Comparison of ENCODE assay signal across 1 cellular context in the genomic region with DNA sequence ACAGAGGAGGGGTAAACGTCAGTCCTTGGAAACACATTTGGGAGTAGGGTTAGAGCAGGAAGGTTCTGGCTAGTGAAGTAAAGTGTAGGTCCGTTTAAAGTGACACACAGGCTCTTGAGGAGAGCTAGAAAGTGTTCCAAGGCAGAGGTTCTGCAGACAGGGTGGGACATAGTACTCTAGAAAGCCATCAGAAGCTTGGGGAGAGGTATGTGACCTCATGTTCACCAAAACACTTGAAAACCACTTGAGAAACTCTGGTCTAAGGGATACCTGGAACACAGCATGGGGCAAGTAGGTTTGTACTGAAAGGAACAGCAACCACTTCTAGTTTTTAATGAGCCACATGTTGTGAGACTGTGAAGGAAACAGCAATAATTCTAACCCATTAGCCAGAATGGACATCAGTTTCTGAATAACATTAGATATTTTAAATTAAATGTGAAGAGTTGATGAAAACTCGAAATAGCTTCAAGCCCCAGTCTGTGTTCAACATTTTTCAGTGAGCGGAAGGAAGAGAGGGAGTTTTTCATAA.
TF ChIP-seq lines count a peak whose summit lies in the region.

No MANE protein-coding gene starts in this region.

TF ChIP-seq in IMR-90, 13 proteins besides CTCF, POLR2A, EP300 and RAD21:
- TF ChIP-seq FOS (IDR thresholded peaks at IDR 0.05; ENCODE audit: low read depth, low read length) (no peak), CHD1 (IDR thresholded peaks at IDR 0.05; ENCODE audit: low read depth, low read length) (no peak), MAFK (IDR thresholded peaks at IDR 0.05; ENCODE audit: low read depth, low read length) (no peak), BHLHE40 (IDR thresholded peaks at IDR 0.05; ENCODE audit: low read depth, low read length) (no peak), NFE2L2 (IDR thresholded peaks at IDR 0.05; ENCODE audit: low read depth, low read length) (no peak), SMC3 (IDR thresholded peaks at IDR 0.05; ENCODE audit: low read depth, low read length) (no peak)
- TF ChIP-seq, protein P1, sequence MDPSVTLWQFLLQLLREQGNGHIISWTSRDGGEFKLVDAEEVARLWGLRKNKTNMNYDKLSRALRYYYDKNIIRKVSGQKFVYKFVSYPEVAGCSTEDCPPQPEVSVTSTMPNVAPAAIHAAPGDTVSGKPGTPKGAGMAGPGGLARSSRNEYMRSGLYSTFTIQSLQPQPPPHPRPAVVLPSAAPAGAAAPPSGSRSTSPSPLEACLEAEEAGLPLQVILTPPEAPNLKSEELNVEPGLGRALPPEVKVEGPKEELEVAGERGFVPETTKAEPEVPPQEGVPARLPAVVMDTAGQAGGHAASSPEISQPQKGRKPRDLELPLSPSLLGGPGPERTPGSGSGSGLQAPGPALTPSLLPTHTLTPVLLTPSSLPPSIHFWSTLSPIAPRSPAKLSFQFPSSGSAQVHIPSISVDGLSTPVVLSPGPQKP (IDR thresholded peaks at IDR 0.05; ENCODE audit: borderline replicate concordance, low read depth, low read length), result no peak
